27 cellular contexts compared by ENCODE assay signal in genomic region chr6:168052291-168052891, GRCh38. TPM values are rescaled to one million over a fixed set of nuclear protein-coding genes. Genes with fewer than 3 reads are reported as not detected.
DNase-seq lines count a peak whose midpoint lies in the region; ATAC-seq and TF ChIP-seq lines count a peak whose summit lies in the region.
"Had no signal": no experiment of that assay in that cellular context is flagged by ENCODE, and none has a peak within 500 bp of the region (broad histone marks: within the 10 kb centered on the region; RNA-seq: fewer than 3 reads in every experiment).

No MANE protein-coding gene starts in this region.

- DNase-seq in NCI-H146 (lab: John Stamatoyannopoulos, UW) (peak; percentile 77), NCI-H146 treated with DMSO at 0.1 percent for 48 hours (lab: John Stamatoyannopoulos, UW; ENCODE audit: unreplicated experiment) (no peak), HCT116 (ENCODE audit: low read depth, low spot score) (no peak), PC-9 (peak in 1 of 2 experiments; percentile 17), left lobe of liver (ENCODE audit: low spot score) (no peak), A172 (ENCODE audit: low spot score) (no peak), vagina (ENCODE audit: extremely low spot score in 2 of 2) (no peak), HK-2 (ENCODE audit: unreplicated experiment) (no peak)
- DNase-seq: activated CD4-positive, alpha-beta T cell treated with anti-CD3 and anti-CD28 coated beads, Interleukin-2, amount 50 U/mL, for 1 hour; activated CD8-positive, alpha-beta memory T cell treated with anti-CD3 and anti-CD28 coated beads, Interleukin-2, amount 10 ng/mL, durations not matched to agents 7 days and 5 days; CD8-positive, alpha-beta memory T cell; GOT3; kidney glomerular epithelial cell; naive B cell; NCI-H1105; NCI-H2081; NCI-H446 treated with DMSO at 0.1 percent for 48 hours; stimulated activated CD4-positive, alpha-beta T cell treated with anti-CD3 and anti-CD28 coated beads, Interleukin-1b, Interleukin-23, amount 100 ng/mL, for 48 hours; T-helper 2 cell; WERI-Rb-1 had no signal

- TF ChIP-seq RAD21 in HCT116 (IDR thresholded peaks at IDR 0.05; ENCODE audit: low read depth), result peak; percentile 63

- H2AFZ ChIP-seq in HCT116 (ENCODE audit: low read depth, low read length, poor library complexity, severe bottlenecking), result no peak overlapping the region
- no peak overlapping the region for H2AFZ ChIP-seq in PC-9

- no peak overlapping the region for H3K9ac ChIP-seq in HCT116 (ENCODE audit: low read length)

- H3K9me2 ChIP-seq in HCT116 (ENCODE audit: insufficient read depth), result no peaks in the 10 kb centered on the region
- no peaks in the 10 kb centered on the region for H3K9me2 ChIP-seq in PC-9 (ENCODE audit: insufficient read depth)

- no peaks in the 10 kb centered on the region for H3K9me3 ChIP-seq in HCT116 (ENCODE audit: control insufficient read depth in 1 of 2, insufficient read depth in 1 of 2, low read depth in 1 of 2, low read length in 2 of 2)
- no peaks in the 10 kb centered on the region for H3K9me3 ChIP-seq in PC-9 (ENCODE audit: insufficient read depth, low read depth)
- H3K9me3 ChIP-seq in vagina, result no peaks in the 10 kb centered on the region
- H3K9me3 ChIP-seq: upper lobe of left lung had no signal

- H3K4me3 ChIP-seq in HCT116 (replicated peaks in 1 of 2; ENCODE audit: low read depth in 1 of 2, low read length in 2 of 2), result no peak overlapping the region
- no peak overlapping the region for H3K4me3 ChIP-seq in PC-9
- no peak overlapping the region for H3K4me3 ChIP-seq in vagina
- H3K4me3 ChIP-seq: GM12878, SK-N-MC, skin epidermis, upper lobe of left lung had no signal

- H4K20me1 ChIP-seq in HCT116 (ENCODE audit: insufficient read depth), result no peaks in the 10 kb centered on the region
- no peaks in the 10 kb centered on the region for H4K20me1 ChIP-seq in PC-9 (ENCODE audit: insufficient read depth)

- H3K4me1 ChIP-seq in HCT116 (ENCODE audit: control insufficient read depth in 1 of 2, insufficient read depth in 2 of 2, low read length in 2 of 2), result peaks cover 0 to 4% of the 10 kb centered on the region in 2 experiments; a peak in 1 of 4 replicates
- H3K4me1 ChIP-seq in PC-9 (replicated peaks; ENCODE audit: insufficient read depth), result no peaks in the 10 kb centered on the region
- H3K4me1 ChIP-seq in vagina, result peaks cover 7% of the 10 kb centered on the region

- peak; percentile 85 for ATAC-seq in HCT116
- ATAC-seq in left lobe of liver, result peak; percentile 7
- ATAC-seq: activated CD8-positive, alpha-beta memory T cell treated with anti-CD3 and anti-CD28 coated beads, Interleukin-2, amount 10 ng/mL, durations not matched to agents 7 days and 5 days; GM12878 had no signal

- no peaks in the 10 kb centered on the region for H3F3A ChIP-seq in PC-9 (ENCODE audit: insufficient read depth, low read depth)

- H3K4me2 ChIP-seq in HCT116 (ENCODE audit: low read length), result no peak overlapping the region
- no peak overlapping the region for H3K4me2 ChIP-seq in PC-9

- H3K27me3 ChIP-seq in HCT116 (ENCODE audit: insufficient read depth, low read length) (no peaks in the 10 kb centered on the region), PC-9 (ENCODE audit: insufficient read depth, low read depth) (peaks cover 46% of the 10 kb centered on the region), vagina (no peaks in the 10 kb centered on the region)
- H3K27me3 ChIP-seq: upper lobe of left lung had no signal

- POLR2A ChIA-PET in HCT116 (lab: Charles Lee), result no interaction called here
- POLR2A ChIA-PET in PC-9 (lab: Charles Lee; ENCODE audit: unreplicated experiment), result no interaction called here

- CTCF ChIA-PET in HCT116 (lab: Charles Lee) (no interaction called here), PC-9 (lab: Charles Lee) (no interaction called here)

- H3K79me2 ChIP-seq in HCT116 (ENCODE audit: insufficient read depth, low read length) (no peaks in the 10 kb centered on the region), PC-9 (ENCODE audit: low read depth) (no peaks in the 10 kb centered on the region)

- TF ChIP-seq CTCF in HCT116 (IDR thresholded peaks at IDR 0.05 in 2 of 3, conservative IDR thresholded peaks at IDR 0.05 in 1 of 3; ENCODE audit: borderline replicate concordance in 1 of 3, insufficient read depth in 1 of 3, low read depth in 2 of 3, low read length in 2 of 3) (peak; percentile 6 to 21 (median 12); a peak in 1 of 6 replicates), PC-9 (conservative IDR thresholded peaks at IDR 0.05) (0 out of 2 replicates have a peak, but pooled peaks have one; percentile 20), vagina (IDR thresholded peaks at IDR 0.05) (no peak)

- intact Hi-C loops in HCT116 (cut with micrococcal nuclease), result loop anchor here (2.0 kb wide), 1 partner anchor 144 kb away; no protein-coding TSS in a partner anchor
- intact Hi-C loops in PC-9 (cut with micrococcal nuclease; ENCODE audit: unreplicated experiment), result no loop called here
- intact Hi-C loops in vagina (cut with DNase I), result no loop called here

- TF ChIP-seq POLR2A in HCT116 (IDR thresholded peaks at IDR 0.05; ENCODE audit: borderline replicate concordance, extremely low read depth, insufficient read depth, insufficient read length) (no peak), vagina (IDR thresholded peaks at IDR 0.05) (no peak)

- H3K36me3 ChIP-seq in HCT116 (ENCODE audit: control insufficient read depth in 1 of 2, insufficient read depth in 2 of 2, low read length in 2 of 2), result no peaks in the 10 kb centered on the region
- no peaks in the 10 kb centered on the region for H3K36me3 ChIP-seq in PC-9 (ENCODE audit: low read depth)
- no peaks in the 10 kb centered on the region for H3K36me3 ChIP-seq in vagina
- H3K36me3 ChIP-seq: upper lobe of left lung, WERI-Rb-1 had no signal

- BruUV-seq in HCT116 (replicated peaks; lab: Mats Ljungman, UMichigan) (no TSS peak), PC-9 (replicated peaks; lab: Mats Ljungman, UMichigan) (no TSS peak)

- RAD21 ChIA-PET in HCT116 (lab: Charles Lee; ENCODE audit: low non-redundant PET in 1 of 2, low total read pairs in 2 of 2, uncharacterized antibody in 2 of 2, unreplicated experiment in 2 of 2), result no interaction called here

- no peak overlapping the region for H3K27ac ChIP-seq in HCT116 (ENCODE audit: low read depth, low read length)
- no peak overlapping the region for H3K27ac ChIP-seq in PC-9
- H3K27ac ChIP-seq in vagina, result no peak overlapping the region
- H3K27ac ChIP-seq: HL-60, SK-N-MC, skin epidermis, upper lobe of left lung, WERI-Rb-1 had no signal

TF ChIP-seq in HCT116, 20 proteins besides CTCF, POLR2A, EP300 and RAD21 (continues in another document):
- TF ChIP-seq ZBTB33 (IDR thresholded peaks at IDR 0.05; ENCODE audit: extremely low read depth, insufficient replicate concordance, low read length) (no peak), YY1 (IDR thresholded peaks at IDR 0.05; ENCODE audit: extremely low read depth, insufficient replicate concordance, low read depth, low read length) (no peak), MAX (IDR thresholded peaks at IDR 0.05) (no peak), REST (IDR thresholded peaks at IDR 0.05; ENCODE audit: low read depth) (no peak), CEBPB (IDR thresholded peaks at IDR 0.05; ENCODE audit: low read depth) (no peak), EZH2 (IDR thresholded peaks at IDR 0.05) (no peak)

RNA-seq across cellular contexts. Expression of gene FRMD1, which starts 26.6 kb away (rescaled TPM):
- total RNA-seq in HCT116 (2021; ENCODE audit: unreplicated experiment) (not detected), PC-9 (2021) (not detected in 2 replicates), left lobe of liver (0.10 TPM), vagina (not detected)
- not detected in 2 replicates for polyA plus RNA-seq in HCT116 (2012)
- total RNA-seq in A172 (2014; rRNA removed; shearing (Covaris generic)), result not detected in 2 replicates
- total RNA-seq: activated CD8-positive, alpha-beta memory T cell treated with anti-CD3 and anti-CD28 coated beads, Interleukin-2, amount 10 ng/mL, durations not matched to agents 7 days and 5 days; CD8-positive, alpha-beta memory T cell; fibroblast of lung; GM12878; RPMI7951; upper lobe of left lung had no signal
- polyA plus RNA-seq: CD8-positive, alpha-beta memory T cell; fibroblast of lung; GM12878 had no signal

RNA-seq across cellular contexts. Expression of gene KIF25, which starts 54.9 kb away (rescaled TPM):
- not detected for total RNA-seq in HCT116 (2021; ENCODE audit: unreplicated experiment)
- not detected in 2 replicates for polyA plus RNA-seq in HCT116 (2012)
- not detected in 2 replicates for total RNA-seq in PC-9 (2021)
- 0.43 TPM for total RNA-seq in left lobe of liver
- not detected in 2 replicates for total RNA-seq in A172 (2014; rRNA removed; shearing (Covaris generic))
- not detected for total RNA-seq in vagina
- total RNA-seq: activated CD8-positive, alpha-beta memory T cell treated with anti-CD3 and anti-CD28 coated beads, Interleukin-2, amount 10 ng/mL, durations not matched to agents 7 days and 5 days; CD8-positive, alpha-beta memory T cell; GM12878 had no signal
- polyA plus RNA-seq: CD8-positive, alpha-beta memory T cell; fibroblast of lung; GM12878 had no signal

Comparison
In these comparisons a context has a peak if more than half of its experiments do, and no peak if none do; other contexts are left out.
1. CTCF ChIP-seq: peak in HCT116 (3 of 3) and PC-9 (single experiment); none in vagina (0 of 3).